Comparison of ENCODE assay signal across 23 cellular contexts in genomic region chr5:179873176-179873575, GRCh38.
"Had no signal": no experiment of that assay in that cellular context is flagged by ENCODE, and none has a peak within 500 bp of the region (broad histone marks: within the 10 kb centered on the region; RNA-seq: fewer than 3 reads in every experiment).

No MANE protein-coding gene starts in this region.

- H3K27me3 ChIP-seq: breast epithelium, SJCRH30 had no signal

- H3K36me3 ChIP-seq: breast epithelium had no signal

- ATAC-seq: activated T-cell treated with anti-CD3 and anti-CD28 coated beads, Interleukin-2, amount 50 U/mL, for 72 hours; Panc1 had no signal

- H3K4me3 ChIP-seq: breast epithelium, SJCRH30 had no signal

- H3K27ac ChIP-seq: breast epithelium, SJCRH30 had no signal

- H3K4me1 ChIP-seq: breast epithelium had no signal

- DNase-seq: activated CD4-positive, alpha-beta memory T cell treated with anti-CD3 and anti-CD28 coated beads for 36 hours; activated CD4-positive, alpha-beta T cell treated with anti-CD3 and anti-CD28 coated beads, Interleukin-2, amount 10 ng/mL, durations not matched to agents 7 days and 5 days; activated CD4-positive, CD25-positive, alpha-beta regulatory T cell; activated CD8-positive, alpha-beta memory T cell treated with anti-CD3 and anti-CD28 coated beads, Interleukin-2, amount 50 U/mL, for 4 hours; activated naive CD4-positive, alpha-beta T cell; activated T-cell treated with anti-CD3 and anti-CD28 coated beads, Interleukin-2, amount 50 U/mL, for 72 hours; central memory CD4-positive, alpha-beta T cell; Karpas-422; MM.1S; NCI-H1105; NCI-H1436; NCI-H1694 treated with DMSO at 0.1 percent for 48 hours; NCI-H2029 treated with DMSO at 0.1 percent for 48 hours; NCI-H345; NCI-H510A; NCI-H526 treated with DMSO at 0.1 percent for 48 hours; NCI-H82; OCI-M1; Right ventricle myocardium superior; RPMI8226; SJCRH30 had no signal

- H3K9me3 ChIP-seq: breast epithelium, SJCRH30 had no signal
